ENCODE assay signal across 8 cellular contexts in genomic region chr1:225441314-225442119, GRCh38. TPM values are rescaled to one million over a fixed set of nuclear protein-coding genes. Genes with fewer than 3 reads are reported as not detected.
A peak's percentile ranks its signal among the peaks of the same experiment; 100 is the strongest.
DNase-seq lines count a peak whose midpoint lies in the region; ATAC-seq and TF ChIP-seq lines count a peak whose summit lies in the region.

No MANE protein-coding gene starts in this region.

- H3K27me3 Mint-ChIP-seq in H9 (ENCODE audit: low read depth), result peaks cover 1% of the 10 kb centered on the region; the same call in 1 of the 2 replicates
- no peaks in the 10 kb centered on the region for H3K27me3 Mint-ChIP-seq in T-cell

- H2AK5ac ChIP-seq in H9 (ENCODE audit: insufficient read length, low read length), result no peak overlapping the region

- H2BK5ac ChIP-seq in H9 (ENCODE audit: insufficient read length, low read length), result no peak overlapping the region

- TF ChIP-seq CTCF in GM12864 (IDR thresholded peaks at IDR 0.05; ENCODE audit: low read depth, low read length, missing control alignments) (peak; percentile 43), H9 (conservative IDR thresholded peaks at IDR 0.05) (peak; percentile 35; the same call in 1 of the 3 replicates), mucosa of descending colon (IDR thresholded peaks at IDR 0.05) (no peak)

- no peak overlapping the region for H3K18ac ChIP-seq in H9 (ENCODE audit: insufficient read length, low read depth, low read length)

- H3K4me3 Mint-ChIP-seq in H9 (no peak overlapping the region), T-cell (peak overlapping the region; percentile 4 to 62 (median 17))

- no peaks in the 10 kb centered on the region for H3K36me3 ChIP-seq in mucosa of descending colon (ENCODE audit: low read depth)

- H2BK120ac ChIP-seq in H9 (ENCODE audit: low read depth, low read length, poor library complexity, severe bottlenecking), result no peak overlapping the region

- H3K9me3 ChIP-seq in H9 (ENCODE audit: control insufficient read depth, low read depth, low read length), result no peaks in the 10 kb centered on the region
- H3K9me3 ChIP-seq in mucosa of descending colon, result no peaks in the 10 kb centered on the region

- H2BK12ac ChIP-seq in H9 (ENCODE audit: insufficient read length, low read depth, low read length), result no peak overlapping the region

- no peak overlapping the region for H2BK20ac ChIP-seq in H9 (ENCODE audit: low read depth, low read length, poor library complexity, severe bottlenecking)

- H3T11ph ChIP-seq in H9 (ENCODE audit: low read length), result no peak overlapping the region

- H3K4me3 ChIP-seq in GM12864 (ENCODE audit: low read depth, low read length), result no peak overlapping the region
- H3K4me3 ChIP-seq in mucosa of descending colon, result no peak overlapping the region

- H3K27ac ChIP-seq in H9 (ENCODE audit: insufficient read length, low read depth, low read length), result no peak overlapping the region

- H3K9me3 Mint-ChIP-seq in H9 (no peaks in the 10 kb centered on the region), T-cell (no peaks in the 10 kb centered on the region)

- H3K79me1 ChIP-seq in H9 (ENCODE audit: insufficient read depth, low read depth, low read length, poor library complexity, severe bottlenecking), result no peaks in the 10 kb centered on the region

- CTCF ChIA-PET in T-cell (lab: Charles Lee), result interaction anchor here (0.7 to 1.5 kb wide), 4 partner anchors 8 to 19 kb away, joined by 3 to 7 read pairs (median 4); partner anchors contain the start of gene LBR (in 1 of the 2)

- H4K8ac ChIP-seq in H9 (replicated peaks; ENCODE audit: insufficient read length, low read depth, low read length), result no peak overlapping the region

- POLR2A ChIA-PET in T-cell (lab: Charles Lee), result interaction anchor here in 1 of 2 donors (1.0 kb wide), 1 partner anchor 16 kb away, joined by 4 read pairs; no protein-coding TSS in a partner anchor

- no peaks in the 10 kb centered on the region for H3K23me2 ChIP-seq in H9 (ENCODE audit: insufficient read length, low read depth, low read length, poor library complexity, severe bottlenecking)

- H2AFZ ChIP-seq in H9 (ENCODE audit: low read length), result no peak overlapping the region

- H3K4me1 ChIP-seq in H9 (ENCODE audit: insufficient read depth, low read length) (peaks cover 3% of the 10 kb centered on the region; the same call in 1 of the 2 replicates), mucosa of descending colon (ENCODE audit: low read depth) (peaks cover 73% of the 10 kb centered on the region)

- no peak overlapping the region for H4K5ac ChIP-seq in H9 (ENCODE audit: insufficient read length, low read depth, low read length)

- H2BK15ac ChIP-seq in H9 (ENCODE audit: low read depth, low read length), result no peak overlapping the region

- H4K20me1 ChIP-seq in H9 (ENCODE audit: control insufficient read depth, insufficient read depth, insufficient read length), result no peaks in the 10 kb centered on the region

- H3K27me3 ChIP-seq in H9 (ENCODE audit: insufficient read depth, low read length), result no peaks in the 10 kb centered on the region

- H3K14ac ChIP-seq in H9 (ENCODE audit: insufficient read depth, low read length), result no peak overlapping the region

- peaks cover 12 to 20% of the 10 kb centered on the region in 2 experiments for H3K4me1 Mint-ChIP-seq in H9
- H3K4me1 Mint-ChIP-seq in T-cell, result peaks cover 52 to 58% (median 58%) of the 10 kb centered on the region in 3 donors

- H3K56ac ChIP-seq in H9 (ENCODE audit: insufficient read length, low read depth, low read length), result no peak overlapping the region

- no CpG with 5 or more reads among the region's 9 CpGs for WGBS in H9 (ENCODE audit: extremely low coverage, insufficient read length, low lambda C conversion rate)

- H3K9ac ChIP-seq in H9 (ENCODE audit: extremely low read depth, insufficient read length, low read length), result no peak overlapping the region

- intact Hi-C loops in mucosa of descending colon (cut with DNase I, micrococcal nuclease), result no loop called here

- no peak overlapping the region for H3K23ac ChIP-seq in H9 (ENCODE audit: insufficient read length, low read depth, low read length)

- H3K79me2 ChIP-seq in H9 (ENCODE audit: insufficient read depth, low read length), result no peaks in the 10 kb centered on the region

- no peak overlapping the region for H3K4me2 ChIP-seq in H9 (ENCODE audit: insufficient read depth, insufficient read length, low read length)

- DNase-seq in GM12864 (ENCODE audit: low read depth) (no peak), H9 (no peak), T-cell (no peak), mucosa of descending colon (peak; percentile 68 to 85 (median 72)), NCI-H1694 treated with DMSO at 0.1 percent for 48 hours (lab: John Stamatoyannopoulos, UW) (no peak), DMS79 treated with DMSO at 0.1 percent for 48 hours (lab: John Stamatoyannopoulos, UW) (no peak), NCI-H82 (lab: John Stamatoyannopoulos, UW) (no peak)
- DNase-seq in stimulated activated CD4-positive, alpha-beta T cell treated with anti-CD3 and anti-CD28 coated beads, Interleukin-2, amount 100 ng/mL, for 48 hours, result no peak

- H3K4ac ChIP-seq in H9 (ENCODE audit: low read depth, low read length), result no peak overlapping the region

- ATAC-seq in T-cell (replicated peaks in 1 of 4) (no peak), mucosa of descending colon (peak; percentile 65)

- H4K91ac ChIP-seq in H9 (ENCODE audit: insufficient read length, low read depth, low read length), result no peak overlapping the region

- no peak overlapping the region; a peak in 1 of 7 replicates for H3K27ac Mint-ChIP-seq in H9
- H3K27ac Mint-ChIP-seq in T-cell, result peak overlapping the region; percentile 87 to 93

- H3K36me3 Mint-ChIP-seq in H9 (ENCODE audit: insufficient read depth in 1 of 3, low read depth in 3 of 3), result no peaks in the 10 kb centered on the region
- no peaks in the 10 kb centered on the region for H3K36me3 Mint-ChIP-seq in T-cell

RNA-seq across cellular contexts. Expression of gene LBR, which starts 13.7 kb away (rescaled TPM):
- total RNA-seq in H9 (2021) (60.9 and 61.9 TPM in 2 replicates), T-cell (100 to 1,000 TPM; 105 to 142 (median 118) TPM), mucosa of descending colon (100 to 1,000 TPM in 2 of 3 donors, 10 to 100 TPM in 1; 87.9 to 161 (median 123) TPM)

Comparison
In these comparisons a context has a peak if more than half of its experiments do, and no peak if none do; other contexts are left out.
1. DNase-seq: peak in mucosa of descending colon (3 of 3); none in GM12864 (single experiment), H9 (single experiment), T-cell (0 of 34), NCI-H1694 treated with DMSO at 0.1 percent for 48 hours (single experiment), DMS79 treated with DMSO at 0.1 percent for 48 hours (single experiment), stimulated activated CD4-positive, alpha-beta T cell treated with anti-CD3 and anti-CD28 coated beads, Interleukin-2, amount 100 ng/mL, for 48 hours (0 of 2) and NCI-H82 (single experiment).
2. H3K27ac Mint-ChIP-seq: peak in T-cell (2 of 2); none in H9 (0 of 3).
3. H3K4me3 Mint-ChIP-seq: peak in T-cell (3 of 3); none in H9 (0 of 2).